1 cellular context compared by ENCODE assay signal in the genomic region with DNA sequence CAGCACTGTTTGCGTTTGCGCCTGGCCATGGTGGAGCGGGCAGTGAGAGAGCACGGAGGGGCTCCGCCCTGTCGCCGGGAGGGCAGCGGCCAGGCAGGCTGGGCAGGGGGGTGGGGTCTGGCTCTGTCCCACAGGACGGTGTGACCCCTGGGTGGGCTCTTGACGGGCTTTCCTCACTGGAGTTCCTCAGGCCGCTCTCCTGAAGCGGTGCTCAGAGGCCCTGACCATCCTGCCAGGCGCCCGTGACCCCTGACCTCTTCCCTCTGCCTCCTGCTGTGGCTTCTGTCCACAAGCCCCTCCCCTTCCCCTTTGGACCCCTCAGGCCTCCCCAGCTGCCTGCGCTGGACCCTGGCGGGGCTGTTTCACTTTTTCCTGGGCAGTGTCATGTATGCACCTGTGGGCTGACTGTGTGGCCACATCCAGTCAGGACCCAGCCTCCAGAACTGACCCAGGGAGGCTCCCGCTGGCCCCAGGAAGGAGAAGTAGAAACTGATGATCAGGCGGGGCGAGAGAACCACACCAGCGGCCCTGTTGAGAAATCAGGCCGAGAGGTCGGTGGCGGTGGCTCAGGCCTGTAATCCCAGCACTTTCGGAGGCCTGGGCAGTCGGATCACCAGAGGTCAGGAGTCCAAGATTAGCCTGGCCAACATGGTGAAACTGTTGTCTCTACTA.
A peak's percentile ranks its signal among the peaks of the same experiment; 100 is the strongest.
TF ChIP-seq lines count a peak whose summit lies in the region.

No MANE protein-coding gene starts in this region.

TF ChIP-seq in HepG2, 621 proteins besides CTCF, POLR2A, EP300 and RAD21 (continued from another document and continues in another):
- TF ChIP-seq, protein P1, sequence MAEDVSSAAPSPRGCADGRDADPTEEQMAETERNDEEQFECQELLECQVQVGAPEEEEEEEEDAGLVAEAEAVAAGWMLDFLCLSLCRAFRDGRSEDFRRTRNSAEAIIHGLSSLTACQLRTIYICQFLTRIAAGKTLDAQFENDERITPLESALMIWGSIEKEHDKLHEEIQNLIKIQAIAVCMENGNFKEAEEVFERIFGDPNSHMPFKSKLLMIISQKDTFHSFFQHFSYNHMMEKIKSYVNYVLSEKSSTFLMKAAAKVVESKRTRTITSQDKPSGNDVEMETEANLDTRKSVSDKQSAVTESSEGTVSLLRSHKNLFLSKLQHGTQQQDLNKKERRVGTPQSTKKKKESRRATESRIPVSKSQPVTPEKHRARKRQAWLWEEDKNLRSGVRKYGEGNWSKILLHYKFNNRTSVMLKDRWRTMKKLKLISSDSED (CRISPR knock-in tag; IDR thresholded peaks at IDR 0.05) = no peak
- peak in 1 of 2 experiments; percentile 91; a peak in 1 of 4 replicates for TF ChIP-seq KLF16 (CRISPR knock-in tag; IDR thresholded peaks at IDR 0.05)
- no peak for TF ChIP-seq SP1 (IDR thresholded peaks at IDR 0.05)
- TF ChIP-seq SP1 (CRISPR knock-in tag; IDR thresholded peaks at IDR 0.05) = peak; percentile 79
- no peak for TF ChIP-seq SYNCRIP (IDR thresholded peaks at IDR 0.05; ENCODE audit: insufficient read depth, low read depth, low read length)
- no peak for TF ChIP-seq ZNF83 (CRISPR knock-in tag; IDR thresholded peaks at IDR 0.05; ENCODE audit: borderline replicate concordance)
- TF ChIP-seq ZNF605 (CRISPR knock-in tag; IDR thresholded peaks at IDR 0.05) = peak; percentile 32; the same call in 1 of the 2 replicates
- TF ChIP-seq, protein P2, sequence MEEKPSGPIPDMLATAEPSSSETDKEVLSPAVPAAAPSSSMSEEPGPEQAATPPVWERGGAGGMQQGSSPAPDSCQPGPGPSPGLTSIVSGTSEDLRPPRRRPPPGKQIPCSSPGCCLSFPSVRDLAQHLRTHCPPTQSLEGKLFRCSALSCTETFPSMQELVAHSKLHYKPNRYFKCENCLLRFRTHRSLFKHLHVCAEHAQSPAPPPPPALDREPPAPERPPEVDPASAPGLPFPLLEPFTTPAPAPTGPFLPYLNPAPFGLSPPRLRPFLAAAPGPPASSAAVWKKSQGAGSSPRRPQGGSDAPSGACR (CRISPR knock-in tag; IDR thresholded peaks at IDR 0.05) = peak; percentile 90
- peak; percentile 95; the same call in 1 of the 2 replicates for TF ChIP-seq ZNF558 (CRISPR knock-in tag; IDR thresholded peaks at IDR 0.05; ENCODE audit: borderline replicate concordance)
- peak; percentile 93 for TF ChIP-seq SALL2 (CRISPR knock-in tag; IDR thresholded peaks at IDR 0.05)
- TF ChIP-seq SRSF9 (IDR thresholded peaks at IDR 0.05; ENCODE audit: borderline replicate concordance, insufficient read depth, low read depth, low read length, poor library complexity, severe bottlenecking) = no peak
- TF ChIP-seq ZGPAT (CRISPR knock-in tag; IDR thresholded peaks at IDR 0.05) = peak; percentile 95
- TF ChIP-seq, protein P3, sequence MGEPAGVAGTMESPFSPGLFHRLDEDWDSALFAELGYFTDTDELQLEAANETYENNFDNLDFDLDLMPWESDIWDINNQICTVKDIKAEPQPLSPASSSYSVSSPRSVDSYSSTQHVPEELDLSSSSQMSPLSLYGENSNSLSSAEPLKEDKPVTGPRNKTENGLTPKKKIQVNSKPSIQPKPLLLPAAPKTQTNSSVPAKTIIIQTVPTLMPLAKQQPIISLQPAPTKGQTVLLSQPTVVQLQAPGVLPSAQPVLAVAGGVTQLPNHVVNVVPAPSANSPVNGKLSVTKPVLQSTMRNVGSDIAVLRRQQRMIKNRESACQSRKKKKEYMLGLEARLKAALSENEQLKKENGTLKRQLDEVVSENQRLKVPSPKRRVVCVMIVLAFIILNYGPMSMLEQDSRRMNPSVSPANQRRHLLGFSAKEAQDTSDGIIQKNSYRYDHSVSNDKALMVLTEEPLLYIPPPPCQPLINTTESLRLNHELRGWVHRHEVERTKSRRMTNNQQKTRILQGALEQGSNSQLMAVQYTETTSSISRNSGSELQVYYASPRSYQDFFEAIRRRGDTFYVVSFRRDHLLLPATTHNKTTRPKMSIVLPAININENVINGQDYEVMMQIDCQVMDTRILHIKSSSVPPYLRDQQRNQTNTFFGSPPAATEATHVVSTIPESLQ (CRISPR knock-in tag; conservative IDR thresholded peaks at IDR 0.05) = no peak; the same call in 1 of the 2 replicates
- TF ChIP-seq KMT2B (CRISPR knock-in tag; IDR thresholded peaks at IDR 0.05) = peak; percentile 78
- no peak for TF ChIP-seq DNMT3B (CRISPR knock-in tag; conservative IDR thresholded peaks at IDR 0.05)
- TF ChIP-seq ZNF644 (CRISPR knock-in tag; IDR thresholded peaks at IDR 0.05; ENCODE audit: low read depth) = 0 out of 2 replicates have a peak, but pooled peaks have one; percentile 17
- TF ChIP-seq, protein P4, sequence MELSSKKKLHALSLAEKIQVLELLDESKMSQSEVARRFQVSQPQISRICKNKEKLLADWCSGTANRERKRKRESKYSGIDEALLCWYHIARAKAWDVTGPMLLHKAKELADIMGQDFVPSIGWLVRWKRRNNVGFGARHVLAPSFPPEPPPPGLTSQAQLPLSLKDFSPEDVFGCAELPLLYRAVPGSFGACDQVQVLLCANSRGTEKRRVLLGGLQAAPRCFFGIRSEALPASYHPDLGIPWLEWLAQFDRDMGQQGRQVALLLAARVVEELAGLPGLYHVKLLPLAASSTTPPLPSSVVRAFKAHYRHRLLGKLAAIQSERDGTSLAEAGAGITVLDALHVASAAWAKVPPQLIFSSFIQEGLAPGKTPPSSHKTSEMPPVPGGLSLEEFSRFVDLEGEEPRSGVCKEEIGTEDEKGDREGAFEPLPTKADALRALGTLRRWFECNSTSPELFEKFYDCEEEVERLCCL (CRISPR knock-in tag; IDR thresholded peaks at IDR 0.05; ENCODE audit: borderline replicate concordance) = no peak
- TF ChIP-seq NFIC (IDR thresholded peaks at IDR 0.05; ENCODE audit: low read length) = no peak
- peak; percentile 68; the same call in 1 of the 2 replicates for TF ChIP-seq ZBED4 (CRISPR knock-in tag; IDR thresholded peaks at IDR 0.05; ENCODE audit: borderline replicate concordance)
- no peak for TF ChIP-seq ZNF780A (CRISPR knock-in tag; IDR thresholded peaks at IDR 0.05)
- TF ChIP-seq ZNF549 (CRISPR knock-in tag; IDR thresholded peaks at IDR 0.05) = 0 out of 2 replicates have a peak, but pooled peaks have one; percentile 45
- peak; percentile 68; the same call in 1 of the 2 replicates for TF ChIP-seq ZNF878 (CRISPR knock-in tag; IDR thresholded peaks at IDR 0.05)
- TF ChIP-seq, protein P5, sequence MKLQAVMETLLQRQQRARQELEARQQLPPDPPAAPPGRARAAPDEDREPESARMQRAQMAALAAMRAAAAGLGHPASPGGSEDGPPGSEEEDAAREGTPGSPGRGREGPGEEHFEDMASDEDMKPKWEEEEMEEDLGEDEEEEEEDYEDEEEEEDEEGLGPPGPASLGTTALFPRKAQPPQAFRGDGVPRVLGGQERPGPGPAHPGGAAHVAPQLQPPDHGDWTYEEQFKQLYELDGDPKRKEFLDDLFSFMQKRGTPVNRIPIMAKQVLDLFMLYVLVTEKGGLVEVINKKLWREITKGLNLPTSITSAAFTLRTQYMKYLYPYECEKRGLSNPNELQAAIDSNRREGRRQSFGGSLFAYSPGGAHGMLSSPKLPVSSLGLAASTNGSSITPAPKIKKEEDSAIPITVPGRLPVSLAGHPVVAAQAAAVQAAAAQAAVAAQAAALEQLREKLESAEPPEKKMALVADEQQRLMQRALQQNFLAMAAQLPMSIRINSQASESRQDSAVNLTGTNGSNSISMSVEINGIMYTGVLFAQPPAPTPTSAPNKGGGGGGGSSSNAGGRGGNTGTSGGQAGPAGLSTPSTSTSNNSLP (IDR thresholded peaks at IDR 0.05; ENCODE audit: low read depth, low read length) = 0 out of 2 replicates have a peak, but pooled peaks have one; percentile 46
- no peak for TF ChIP-seq HCFC1 (IDR thresholded peaks at IDR 0.05; ENCODE audit: low read depth, low read length)
- no peak for TF ChIP-seq ZNF280D (CRISPR knock-in tag; IDR thresholded peaks at IDR 0.05)
- TF ChIP-seq SUZ12 (IDR thresholded peaks at IDR 0.05; ENCODE audit: low read depth, low read length) = no peak
- no peak; the same call in 1 of the 2 replicates for TF ChIP-seq ZNF136 (CRISPR knock-in tag; IDR thresholded peaks at IDR 0.05; ENCODE audit: low read depth)
- TF ChIP-seq MTF1 (CRISPR knock-in tag; IDR thresholded peaks at IDR 0.05) = no peak
- peak in 1 of 2 experiments; percentile 59; a peak in 1 of 4 replicates for TF ChIP-seq ATF4 (CRISPR knock-in tag; IDR thresholded peaks at IDR 0.05)
- TF ChIP-seq ZNF616 (CRISPR knock-in tag; IDR thresholded peaks at IDR 0.05; ENCODE audit: low read depth) = no peak
- TF ChIP-seq ZNF382 (CRISPR knock-in tag; IDR thresholded peaks at IDR 0.05; ENCODE audit: borderline replicate concordance) = no peak
- TF ChIP-seq, protein P6, sequence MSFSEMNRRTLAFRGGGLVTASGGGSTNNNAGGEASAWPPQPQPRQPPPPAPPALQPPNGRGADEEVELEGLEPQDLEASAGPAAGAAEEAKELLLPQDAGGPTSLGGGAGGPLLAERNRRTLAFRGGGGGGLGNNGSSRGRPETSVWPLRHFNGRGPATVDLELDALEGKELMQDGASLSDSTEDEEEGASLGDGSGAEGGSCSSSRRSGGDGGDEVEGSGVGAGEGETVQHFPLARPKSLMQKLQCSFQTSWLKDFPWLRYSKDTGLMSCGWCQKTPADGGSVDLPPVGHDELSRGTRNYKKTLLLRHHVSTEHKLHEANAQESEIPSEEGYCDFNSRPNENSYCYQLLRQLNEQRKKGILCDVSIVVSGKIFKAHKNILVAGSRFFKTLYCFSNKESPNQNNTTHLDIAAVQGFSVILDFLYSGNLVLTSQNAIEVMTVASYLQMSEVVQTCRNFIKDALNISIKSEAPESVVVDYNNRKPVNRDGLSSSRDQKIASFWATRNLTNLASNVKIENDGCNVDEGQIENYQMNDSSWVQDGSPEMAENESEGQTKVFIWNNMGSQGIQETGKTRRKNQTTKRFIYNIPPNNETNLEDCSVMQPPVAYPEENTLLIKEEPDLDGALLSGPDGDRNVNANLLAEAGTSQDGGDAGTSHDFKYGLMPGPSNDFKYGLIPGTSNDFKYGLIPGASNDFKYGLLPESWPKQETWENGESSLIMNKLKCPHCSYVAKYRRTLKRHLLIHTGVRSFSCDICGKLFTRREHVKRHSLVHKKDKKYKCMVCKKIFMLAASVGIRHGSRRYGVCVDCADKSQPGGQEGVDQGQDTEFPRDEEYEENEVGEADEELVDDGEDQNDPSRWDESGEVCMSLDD (CRISPR knock-in tag; IDR thresholded peaks at IDR 0.05; ENCODE audit: borderline replicate concordance) = peak; percentile 57; the same call in 1 of the 2 replicates
- peak; percentile 44; the same call in 1 of the 2 replicates for TF ChIP-seq ZNF460 (CRISPR knock-in tag; IDR thresholded peaks at IDR 0.05; ENCODE audit: borderline replicate concordance)
